8 cellular contexts compared by ENCODE assay signal in the genomic region with DNA sequence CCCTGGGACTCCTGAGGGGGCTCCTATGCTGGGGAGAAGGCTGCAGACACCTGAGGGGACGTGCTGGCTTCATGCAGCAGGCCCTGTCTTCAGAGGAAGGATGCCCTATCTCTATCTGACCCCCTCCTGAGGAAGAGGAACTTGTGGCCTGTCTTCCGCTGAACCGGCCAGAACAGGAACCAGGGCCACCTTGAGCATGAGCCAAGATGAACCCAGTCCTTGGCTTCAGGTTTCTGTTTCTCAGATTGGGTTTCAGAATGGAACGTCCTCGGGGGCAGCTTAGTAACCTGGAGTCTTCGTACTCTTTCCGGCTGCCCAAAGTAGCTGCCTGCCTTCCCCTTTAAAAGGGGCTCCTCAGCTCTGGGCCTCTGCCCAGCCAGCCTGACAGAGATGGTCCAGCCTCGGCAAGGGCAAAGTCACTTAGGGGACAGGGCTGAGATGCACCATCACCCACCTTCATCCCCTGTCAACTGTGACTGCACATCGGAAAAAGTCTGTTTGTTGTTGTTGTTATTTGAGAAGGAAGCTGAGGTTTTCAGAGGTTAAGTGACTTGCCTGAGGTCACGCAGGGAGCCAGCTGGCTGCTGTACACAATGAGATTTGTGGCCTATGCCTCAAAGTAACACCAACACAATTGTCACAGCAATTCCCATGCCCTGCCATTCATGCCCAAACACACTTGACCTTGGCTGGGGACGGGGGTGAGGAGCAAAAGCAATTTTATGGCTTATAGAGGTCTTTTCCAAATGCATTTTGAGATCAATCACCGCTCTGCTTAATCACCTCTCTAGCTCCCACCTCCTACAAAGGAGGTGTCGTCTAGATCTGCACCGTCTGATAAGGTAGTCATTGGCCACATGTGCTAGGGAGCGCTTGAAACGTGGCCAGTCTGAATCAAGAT. TPM values are rescaled to one million over a fixed set of nuclear protein-coding genes. Genes with fewer than 3 reads are reported as not detected.
A peak's percentile ranks its signal among the peaks of the same experiment; 100 is the strongest.
DNase-seq lines count a peak whose midpoint lies in the region; ATAC-seq and TF ChIP-seq lines count a peak whose summit lies in the region.

No MANE protein-coding gene starts in this region.

- in situ Hi-C loops in G401 (cut with HindIII; ENCODE audit: low sequenced_read_pairs) = no loop called here

- TF ChIP-seq CTCF in psoas muscle (IDR thresholded peaks at IDR 0.05) = no peak

- peaks cover 4 to 52% of the 10 kb centered on the region in 2 donors for H3K36me3 Mint-ChIP-seq in activated naive CD4-positive, alpha-beta T cell treated with anti-CD3 and anti-CD28 coated beads, Interleukin-2, amount 50 U/mL, for 72 hours

- peak overlapping the region; percentile 86 to 95 for H3K27ac Mint-ChIP-seq in activated naive CD4-positive, alpha-beta T cell treated with anti-CD3 and anti-CD28 coated beads, Interleukin-2, amount 50 U/mL, for 72 hours

- peaks cover 0 to 65% of the 10 kb centered on the region in 2 donors for H3K36me3 ChIP-seq in psoas muscle (ENCODE audit: insufficient read depth in 1 of 2, low read depth in 1 of 2)

- H3K9me3 Mint-ChIP-seq in activated naive CD4-positive, alpha-beta T cell treated with anti-CD3 and anti-CD28 coated beads, Interleukin-2, amount 50 U/mL, for 72 hours = peaks cover 8% of the 10 kb centered on the region in 2 donors

- DNase-seq in activated T-cell treated with anti-CD3 and anti-CD28 coated beads for 48 hours (ENCODE audit: low read depth) (peak; percentile 34), activated T-cell treated with anti-CD3 and anti-CD28 coated beads for 4 hours (no peak), NOMO-1 treated with dmso at 0.1 percent for 144 hours (lab: John Stamatoyannopoulos, UW; ENCODE audit: unreplicated experiment) (peak; percentile 85), psoas muscle (peak in 1 of 2 donors; percentile 80), cerebellar cortex (ENCODE audit: low spot score) (no peak), G401 (ENCODE audit: low spot score) (no peak)
- DNase-seq in activated naive CD4-positive, alpha-beta T cell treated with anti-CD3 and anti-CD28 coated beads, Interleukin-2, amount 50 U/mL, for 72 hours (ENCODE audit: low spot score in 2 of 2) = no peak

- H3K27ac ChIP-seq in psoas muscle = peak overlapping the region; percentile 98

- ATAC-seq in HG02884 (IDR thresholded peaks at IDR 0.05; ENCODE audit: unreplicated experiment) = peak; percentile 44
- ATAC-seq in activated naive CD4-positive, alpha-beta T cell treated with anti-CD3 and anti-CD28 coated beads, Interleukin-2, amount 50 U/mL, for 72 hours = peak in 1 of 2 donors; percentile 38
- ATAC-seq in psoas muscle = peak; percentile 12 to 31 (median 22)

- H3K4me1 ChIP-seq in psoas muscle = peaks cover 88% of the 10 kb centered on the region

- intact Hi-C loops in psoas muscle (cut with DNase I) = no loop called here

- no peaks in the 10 kb centered on the region for H3K9me3 ChIP-seq in psoas muscle

- whole genome bisulfite sequencing in psoas muscle, 3 donors = 18 to 27% (median 18%) methylated on average over 16 of the region's 16 CpGs

- peak overlapping the region; percentile 22 for H3K4me3 ChIP-seq in psoas muscle

- H3K27me3 ChIP-seq in psoas muscle (ENCODE audit: insufficient read depth in 3 of 3, low read length in 2 of 3) = no peaks in the 10 kb centered on the region

RNA-seq across cellular contexts. Expression of a gene that starts 13.4 kb away (rescaled TPM):
- 10 to 100 TPM; 12.9 to 50.0 TPM for total RNA-seq in activated naive CD4-positive, alpha-beta T cell treated with anti-CD3 and anti-CD28 coated beads, Interleukin-2, amount 50 U/mL, for 72 hours
- 100 to 1,000 TPM; 148 to 443 (median 252) TPM for total RNA-seq in psoas muscle
- 100 to 1,000 TPM in 2 of 3 donors, 10 to 100 TPM in 1; 41.2 to 460 (median 217) TPM for polyA plus RNA-seq in psoas muscle
- 7.9 and 9.9 TPM in 2 replicates for total RNA-seq in G401 (2014; rRNA removed; shearing (Covaris generic))

RNA-seq across cellular contexts. Expression of a gene that starts 34.1 kb away (rescaled TPM):
- total RNA-seq in activated naive CD4-positive, alpha-beta T cell treated with anti-CD3 and anti-CD28 coated beads, Interleukin-2, amount 50 U/mL, for 72 hours = under 1 TPM; 0.20 to 0.49 TPM
- 1 to 10 TPM in 3 of 4 donors, under 1 TPM in 1; 0.71 to 3.9 (median 2.2) TPM for total RNA-seq in psoas muscle
- polyA plus RNA-seq in psoas muscle = under 1 TPM; 0.04 to 0.69 (median 0.61) TPM
- not detected in 2 replicates for total RNA-seq in G401 (2014; rRNA removed; shearing (Covaris generic))

RNA-seq across cellular contexts. Expression of a gene that starts 35.8 kb away (rescaled TPM):
- not detected for total RNA-seq in activated naive CD4-positive, alpha-beta T cell treated with anti-CD3 and anti-CD28 coated beads, Interleukin-2, amount 50 U/mL, for 72 hours
- not detected for total RNA-seq in psoas muscle
- under 1 TPM in 2 of 3 donors, not detected in 1; 0.14 to 0.32 TPM for polyA plus RNA-seq in psoas muscle
- total RNA-seq in G401 (2014; rRNA removed; shearing (Covaris generic)) = not detected in 2 replicates

Comparison
In these comparisons a context has a peak if more than half of its experiments do, and no peak if none do; other contexts are left out.
1. DNase-seq: peak in activated T-cell treated with anti-CD3 and anti-CD28 coated beads for 48 hours (single experiment) and NOMO-1 treated with dmso at 0.1 percent for 144 hours (single experiment); none in activated T-cell treated with anti-CD3 and anti-CD28 coated beads for 4 hours (single experiment), activated naive CD4-positive, alpha-beta T cell treated with anti-CD3 and anti-CD28 coated beads, Interleukin-2, amount 50 U/mL, for 72 hours (0 of 2), cerebellar cortex (single experiment) and G401 (single experiment).